8 cellular contexts compared by ENCODE assay signal in the genomic region with DNA sequence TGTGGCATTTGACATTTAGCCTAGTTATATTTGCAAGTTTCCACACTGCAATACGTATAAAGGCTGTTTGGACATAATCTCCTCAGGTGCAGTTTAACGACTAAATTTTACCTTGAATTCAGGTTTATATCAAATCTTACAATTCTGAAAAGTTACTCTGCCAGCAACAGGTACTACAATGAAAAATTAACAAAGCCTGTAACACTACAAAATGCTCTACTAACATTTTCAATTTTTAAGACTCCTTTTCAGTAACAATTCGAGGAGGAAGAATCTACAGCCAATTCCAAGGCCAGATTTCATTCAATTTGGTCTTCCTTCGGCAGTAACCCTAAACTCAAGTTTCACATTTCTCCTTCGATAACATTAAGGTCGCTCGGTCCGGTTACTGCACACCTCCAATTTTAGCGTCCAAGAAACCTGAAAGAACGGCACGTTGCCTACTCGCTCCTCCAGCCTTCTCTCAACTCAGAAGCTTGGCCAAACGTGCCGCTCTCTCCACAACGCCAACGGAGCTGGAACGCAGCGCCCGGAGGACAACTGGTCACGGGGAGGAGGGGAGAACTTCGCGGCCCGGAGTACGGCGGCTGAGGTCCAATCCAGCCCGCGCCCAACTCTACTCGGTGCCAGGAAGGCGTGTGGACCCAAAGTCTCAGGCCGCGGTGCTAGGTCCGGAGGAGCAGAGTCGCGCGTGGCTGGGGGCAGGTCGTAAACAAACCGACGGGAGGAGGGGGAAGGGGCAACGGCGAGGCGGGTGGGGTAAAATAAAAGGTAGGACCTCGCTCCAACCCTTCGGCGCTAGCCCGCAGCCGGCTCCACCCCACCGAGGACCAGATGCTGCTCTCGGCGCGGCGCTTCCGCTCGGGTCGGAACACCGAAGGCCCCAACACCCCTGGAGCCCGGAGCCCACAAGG. TPM values are rescaled to one million over a fixed set of nuclear protein-coding genes. Genes with fewer than 3 reads are reported as not detected.
DNase-seq lines count a peak whose midpoint lies in the region; ATAC-seq and TF ChIP-seq lines count a peak whose summit lies in the region.

No MANE protein-coding gene starts in this region.

- peak overlapping the region; percentile 99 for H3K27ac Mint-ChIP-seq in progenitor cell of endocrine pancreas

- ATAC-seq in GM18907 (IDR thresholded peaks at IDR 0.05; ENCODE audit: unreplicated experiment) (peak; percentile 31), HG03135 (IDR thresholded peaks at IDR 0.05; ENCODE audit: unreplicated experiment) (peak; percentile 23), left ventricle myocardium superior (peak; percentile 84)

- no peak for TF ChIP-seq CTCF in progenitor cell of endocrine pancreas (IDR thresholded peaks at IDR 0.05; ENCODE audit: unreplicated experiment)

- no peaks in the 10 kb centered on the region for H3K9me3 Mint-ChIP-seq in progenitor cell of endocrine pancreas (ENCODE audit: low read depth)

- peaks cover 4% of the 10 kb centered on the region for H3K36me3 Mint-ChIP-seq in progenitor cell of endocrine pancreas (ENCODE audit: insufficient read depth)

- H3K4me1 Mint-ChIP-seq in progenitor cell of endocrine pancreas (ENCODE audit: low read depth), result peaks cover 16% of the 10 kb centered on the region

- H3K27me3 Mint-ChIP-seq in progenitor cell of endocrine pancreas, result peaks cover 4% of the 10 kb centered on the region

- intact Hi-C loops in left ventricle myocardium superior (cut with micrococcal nuclease), result loop anchor here (10.0 kb wide), 1 partner anchor 161 kb away; the partner anchor contains the start of gene RAPGEF6

- peak overlapping the region; percentile 98 for H3K4me3 Mint-ChIP-seq in progenitor cell of endocrine pancreas (ENCODE audit: low read depth)

- DNase-seq in AML-193 (lab: John Stamatoyannopoulos, UW), result peak; percentile 31 to 37
- peak; percentile 56 for DNase-seq in RPMI7951 (ENCODE audit: low read depth)
- DNase-seq in amygdala (lab: John Stamatoyannopoulos, UW), result peak in 52 of 56 donors; percentile 10 to 78 (median 56)
- peak; percentile 89 for DNase-seq in left ventricle myocardium superior
- peak; percentile 42 for DNase-seq in progenitor cell of endocrine pancreas (ENCODE audit: low spot score, unreplicated experiment)
- DNase-seq in NCI-H128 (lab: John Stamatoyannopoulos, UW; ENCODE audit: unreplicated experiment), result no peak

RNA-seq across cellular contexts. Expression of gene FNIP1, which starts 0.7 kb away (rescaled TPM):
- total RNA-seq in RPMI7951 (2014; rRNA removed; shearing (Covaris generic)), result 24.5 and 28.5 TPM in 2 replicates
- total RNA-seq in left ventricle myocardium superior (33.8 TPM), progenitor cell of endocrine pancreas (28.8 and 28.9 TPM in 2 replicates)

Comparison
In these comparisons a context has a peak if more than half of its experiments do, and no peak if none do; other contexts are left out.
1. ATAC-seq: peak in every context shown above with its lines; median percentile 84 in left ventricle myocardium superior; 31 in GM18907; 23 in HG03135.